1 cellular context compared by ENCODE assay signal in the genomic region with DNA sequence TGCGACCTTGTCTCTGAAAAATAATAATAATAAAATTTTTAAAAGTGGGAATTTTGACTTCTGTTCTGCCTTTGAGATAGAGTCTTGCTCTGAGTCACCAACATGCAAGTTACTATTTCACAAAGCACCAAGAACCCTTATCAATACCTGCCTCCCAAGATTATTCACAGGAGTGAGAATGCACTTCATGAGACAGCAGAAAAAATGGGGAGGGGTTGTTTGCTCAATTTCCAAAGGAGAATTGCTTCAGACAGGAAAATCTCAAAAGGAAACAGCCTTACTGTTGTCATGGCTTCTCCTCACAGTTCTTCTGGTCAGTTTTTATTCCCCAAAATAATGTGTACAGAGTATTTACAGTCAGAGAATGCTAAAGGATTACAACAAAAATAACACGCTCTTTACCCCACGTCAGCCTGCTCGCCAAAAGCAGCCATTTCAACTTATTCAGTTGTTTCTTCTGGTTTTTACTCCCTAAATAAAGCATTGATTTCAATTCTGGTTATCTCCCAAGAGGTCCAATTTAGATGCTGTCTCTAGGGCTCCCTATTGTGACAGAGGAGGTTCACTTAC.
TF ChIP-seq lines count a peak whose summit lies in the region.

No MANE protein-coding gene starts in this region.

TF ChIP-seq in GM12878, 131 proteins besides CTCF, POLR2A, EP300 and RAD21 (continued from another document):
- TF ChIP-seq, protein P1, sequence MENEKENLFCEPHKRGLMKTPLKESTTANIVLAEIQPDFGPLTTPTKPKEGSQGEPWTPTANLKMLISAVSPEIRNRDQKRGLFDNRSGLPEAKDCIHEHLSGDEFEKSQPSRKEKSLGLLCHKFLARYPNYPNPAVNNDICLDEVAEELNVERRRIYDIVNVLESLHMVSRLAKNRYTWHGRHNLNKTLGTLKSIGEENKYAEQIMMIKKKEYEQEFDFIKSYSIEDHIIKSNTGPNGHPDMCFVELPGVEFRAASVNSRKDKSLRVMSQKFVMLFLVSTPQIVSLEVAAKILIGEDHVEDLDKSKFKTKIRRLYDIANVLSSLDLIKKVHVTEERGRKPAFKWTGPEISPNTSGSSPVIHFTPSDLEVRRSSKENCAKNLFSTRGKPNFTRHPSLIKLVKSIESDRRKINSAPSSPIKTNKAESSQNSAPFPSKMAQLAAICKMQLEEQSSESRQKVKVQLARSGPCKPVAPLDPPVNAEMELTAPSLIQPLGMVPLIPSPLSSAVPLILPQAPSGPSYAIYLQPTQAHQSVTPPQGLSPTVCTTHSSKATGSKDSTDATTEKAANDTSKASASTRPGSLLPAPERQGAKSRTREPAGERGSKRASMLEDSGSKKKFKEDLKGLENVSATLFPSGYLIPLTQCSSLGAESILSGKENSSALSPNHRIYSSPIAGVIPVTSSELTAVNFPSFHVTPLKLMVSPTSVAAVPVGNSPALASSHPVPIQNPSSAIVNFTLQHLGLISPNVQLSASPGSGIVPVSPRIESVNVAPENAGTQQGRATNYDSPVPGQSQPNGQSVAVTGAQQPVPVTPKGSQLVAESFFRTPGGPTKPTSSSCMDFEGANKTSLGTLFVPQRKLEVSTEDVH (IDR thresholded peaks at IDR 0.05; ENCODE audit: low read depth, partially characterized antibody) = no peak
- no peak for TF ChIP-seq SIX5 (IDR thresholded peaks at IDR 0.05; ENCODE audit: low read depth, low read length, severe bottlenecking)
- no peak for TF ChIP-seq BACH1 (IDR thresholded peaks at IDR 0.05; ENCODE audit: borderline replicate concordance)
- 0 out of 2 replicates have a peak, but pooled peaks have one; percentile 18 for TF ChIP-seq ZNF207 (IDR thresholded peaks at IDR 0.05; ENCODE audit: borderline replicate concordance)
- peak; percentile 72; the same call in 1 of the 2 replicates for TF ChIP-seq MTA3 (IDR thresholded peaks at IDR 0.05; ENCODE audit: borderline replicate concordance, low read length)
- TF ChIP-seq RFX5 (IDR thresholded peaks at IDR 0.05; ENCODE audit: low read depth, low read length) = peak; percentile 31; the same call in 1 of the 2 replicates
- TF ChIP-seq IKZF1 (conservative IDR thresholded peaks at IDR 0.05) = no peak
- no peak for TF ChIP-seq YBX1 (IDR thresholded peaks at IDR 0.05)
- TF ChIP-seq LARP7 (IDR thresholded peaks at IDR 0.05) = no peak
- no peak for TF ChIP-seq RCOR1 (conservative IDR thresholded peaks at IDR 0.05; ENCODE audit: low read depth, low read length)
- TF ChIP-seq HDAC2 (IDR thresholded peaks at IDR 0.05) = no peak
- no peak for TF ChIP-seq POLR2AphosphoS5 (IDR thresholded peaks at IDR 0.05; ENCODE audit: low read length)
- 0 out of 2 replicates have a peak, but pooled peaks have one; percentile 22 for TF ChIP-seq YY1 (IDR thresholded peaks at IDR 0.05; ENCODE audit: low read depth, low read length)
- TF ChIP-seq MYB (IDR thresholded peaks at IDR 0.05; ENCODE audit: borderline replicate concordance, low read depth, low read length) = no peak
- TF ChIP-seq, protein P2, sequence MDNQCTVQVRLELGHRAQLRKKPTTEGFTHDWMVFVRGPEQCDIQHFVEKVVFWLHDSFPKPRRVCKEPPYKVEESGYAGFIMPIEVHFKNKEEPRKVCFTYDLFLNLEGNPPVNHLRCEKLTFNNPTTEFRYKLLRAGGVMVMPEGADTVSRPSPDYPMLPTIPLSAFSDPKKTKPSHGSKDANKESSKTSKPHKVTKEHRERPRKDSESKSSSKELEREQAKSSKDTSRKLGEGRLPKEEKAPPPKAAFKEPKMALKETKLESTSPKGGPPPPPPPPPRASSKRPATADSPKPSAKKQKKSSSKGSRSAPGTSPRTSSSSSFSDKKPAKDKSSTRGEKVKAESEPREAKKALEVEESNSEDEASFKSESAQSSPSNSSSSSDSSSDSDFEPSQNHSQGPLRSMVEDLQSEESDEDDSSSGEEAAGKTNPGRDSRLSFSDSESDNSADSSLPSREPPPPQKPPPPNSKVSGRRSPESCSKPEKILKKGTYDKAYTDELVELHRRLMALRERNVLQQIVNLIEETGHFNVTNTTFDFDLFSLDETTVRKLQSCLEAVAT (IDR thresholded peaks at IDR 0.05) = no peak
- TF ChIP-seq SMARCA5 (IDR thresholded peaks at IDR 0.05) = peak; percentile 50; the same call in 1 of the 2 replicates
- no peak for TF ChIP-seq CHD4 (IDR thresholded peaks at IDR 0.05)
- TF ChIP-seq JUNB (IDR thresholded peaks at IDR 0.05) = peak; percentile 68
- TF ChIP-seq, protein P3, sequence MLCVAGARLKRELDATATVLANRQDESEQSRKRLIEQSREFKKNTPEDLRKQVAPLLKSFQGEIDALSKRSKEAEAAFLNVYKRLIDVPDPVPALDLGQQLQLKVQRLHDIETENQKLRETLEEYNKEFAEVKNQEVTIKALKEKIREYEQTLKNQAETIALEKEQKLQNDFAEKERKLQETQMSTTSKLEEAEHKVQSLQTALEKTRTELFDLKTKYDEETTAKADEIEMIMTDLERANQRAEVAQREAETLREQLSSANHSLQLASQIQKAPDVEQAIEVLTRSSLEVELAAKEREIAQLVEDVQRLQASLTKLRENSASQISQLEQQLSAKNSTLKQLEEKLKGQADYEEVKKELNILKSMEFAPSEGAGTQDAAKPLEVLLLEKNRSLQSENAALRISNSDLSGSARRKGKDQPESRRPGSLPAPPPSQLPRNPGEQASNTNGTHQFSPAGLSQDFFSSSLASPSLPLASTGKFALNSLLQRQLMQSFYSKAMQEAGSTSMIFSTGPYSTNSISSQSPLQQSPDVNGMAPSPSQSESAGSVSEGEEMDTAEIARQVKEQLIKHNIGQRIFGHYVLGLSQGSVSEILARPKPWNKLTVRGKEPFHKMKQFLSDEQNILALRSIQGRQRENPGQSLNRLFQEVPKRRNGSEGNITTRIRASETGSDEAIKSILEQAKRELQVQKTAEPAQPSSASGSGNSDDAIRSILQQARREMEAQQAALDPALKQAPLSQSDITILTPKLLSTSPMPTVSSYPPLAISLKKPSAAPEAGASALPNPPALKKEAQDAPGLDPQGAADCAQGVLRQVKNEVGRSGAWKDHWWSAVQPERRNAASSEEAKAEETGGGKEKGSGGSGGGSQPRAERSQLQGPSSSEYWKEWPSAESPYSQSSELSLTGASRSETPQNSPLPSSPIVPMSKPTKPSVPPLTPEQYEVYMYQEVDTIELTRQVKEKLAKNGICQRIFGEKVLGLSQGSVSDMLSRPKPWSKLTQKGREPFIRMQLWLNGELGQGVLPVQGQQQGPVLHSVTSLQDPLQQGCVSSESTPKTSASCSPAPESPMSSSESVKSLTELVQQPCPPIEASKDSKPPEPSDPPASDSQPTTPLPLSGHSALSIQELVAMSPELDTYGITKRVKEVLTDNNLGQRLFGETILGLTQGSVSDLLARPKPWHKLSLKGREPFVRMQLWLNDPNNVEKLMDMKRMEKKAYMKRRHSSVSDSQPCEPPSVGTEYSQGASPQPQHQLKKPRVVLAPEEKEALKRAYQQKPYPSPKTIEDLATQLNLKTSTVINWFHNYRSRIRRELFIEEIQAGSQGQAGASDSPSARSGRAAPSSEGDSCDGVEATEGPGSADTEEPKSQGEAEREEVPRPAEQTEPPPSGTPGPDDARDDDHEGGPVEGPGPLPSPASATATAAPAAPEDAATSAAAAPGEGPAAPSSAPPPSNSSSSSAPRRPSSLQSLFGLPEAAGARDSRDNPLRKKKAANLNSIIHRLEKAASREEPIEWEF (IDR thresholded peaks at IDR 0.05; ENCODE audit: insufficient replicate concordance, low read depth, low read length) = no peak
- TF ChIP-seq SMC3 (IDR thresholded peaks at IDR 0.05; ENCODE audit: borderline replicate concordance, low read length) = peak; percentile 14; the same call in 1 of the 2 replicates
- no peak for TF ChIP-seq RBBP5 (conservative IDR thresholded peaks at IDR 0.05)
- TF ChIP-seq, protein P4, sequence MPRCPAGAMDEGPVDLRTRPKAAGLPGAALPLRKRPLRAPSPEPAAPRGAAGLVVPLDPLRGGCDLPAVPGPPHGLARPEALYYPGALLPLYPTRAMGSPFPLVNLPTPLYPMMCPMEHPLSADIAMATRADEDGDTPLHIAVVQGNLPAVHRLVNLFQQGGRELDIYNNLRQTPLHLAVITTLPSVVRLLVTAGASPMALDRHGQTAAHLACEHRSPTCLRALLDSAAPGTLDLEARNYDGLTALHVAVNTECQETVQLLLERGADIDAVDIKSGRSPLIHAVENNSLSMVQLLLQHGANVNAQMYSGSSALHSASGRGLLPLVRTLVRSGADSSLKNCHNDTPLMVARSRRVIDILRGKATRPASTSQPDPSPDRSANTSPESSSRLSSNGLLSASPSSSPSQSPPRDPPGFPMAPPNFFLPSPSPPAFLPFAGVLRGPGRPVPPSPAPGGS (IDR thresholded peaks at IDR 0.05; ENCODE audit: borderline replicate concordance, insufficient read depth, low read depth, low read length, poor library complexity, severe bottlenecking) = peak; percentile 60
- TF ChIP-seq, protein P5, sequence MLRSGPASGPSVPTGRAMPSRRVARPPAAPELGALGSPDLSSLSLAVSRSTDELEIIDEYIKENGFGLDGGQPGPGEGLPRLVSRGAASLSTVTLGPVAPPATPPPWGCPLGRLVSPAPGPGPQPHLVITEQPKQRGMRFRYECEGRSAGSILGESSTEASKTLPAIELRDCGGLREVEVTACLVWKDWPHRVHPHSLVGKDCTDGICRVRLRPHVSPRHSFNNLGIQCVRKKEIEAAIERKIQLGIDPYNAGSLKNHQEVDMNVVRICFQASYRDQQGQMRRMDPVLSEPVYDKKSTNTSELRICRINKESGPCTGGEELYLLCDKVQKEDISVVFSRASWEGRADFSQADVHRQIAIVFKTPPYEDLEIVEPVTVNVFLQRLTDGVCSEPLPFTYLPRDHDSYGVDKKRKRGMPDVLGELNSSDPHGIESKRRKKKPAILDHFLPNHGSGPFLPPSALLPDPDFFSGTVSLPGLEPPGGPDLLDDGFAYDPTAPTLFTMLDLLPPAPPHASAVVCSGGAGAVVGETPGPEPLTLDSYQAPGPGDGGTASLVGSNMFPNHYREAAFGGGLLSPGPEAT (IDR thresholded peaks at IDR 0.05; ENCODE audit: low read depth) = no peak
- TF ChIP-seq, protein P6, sequence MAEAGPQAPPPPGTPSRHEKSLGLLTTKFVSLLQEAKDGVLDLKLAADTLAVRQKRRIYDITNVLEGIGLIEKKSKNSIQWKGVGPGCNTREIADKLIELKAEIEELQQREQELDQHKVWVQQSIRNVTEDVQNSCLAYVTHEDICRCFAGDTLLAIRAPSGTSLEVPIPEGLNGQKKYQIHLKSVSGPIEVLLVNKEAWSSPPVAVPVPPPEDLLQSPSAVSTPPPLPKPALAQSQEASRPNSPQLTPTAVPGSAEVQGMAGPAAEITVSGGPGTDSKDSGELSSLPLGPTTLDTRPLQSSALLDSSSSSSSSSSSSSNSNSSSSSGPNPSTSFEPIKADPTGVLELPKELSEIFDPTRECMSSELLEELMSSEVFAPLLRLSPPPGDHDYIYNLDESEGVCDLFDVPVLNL (IDR thresholded peaks at IDR 0.05; ENCODE audit: low read depth, low read length) = no peak
